In the genomic region with DNA sequence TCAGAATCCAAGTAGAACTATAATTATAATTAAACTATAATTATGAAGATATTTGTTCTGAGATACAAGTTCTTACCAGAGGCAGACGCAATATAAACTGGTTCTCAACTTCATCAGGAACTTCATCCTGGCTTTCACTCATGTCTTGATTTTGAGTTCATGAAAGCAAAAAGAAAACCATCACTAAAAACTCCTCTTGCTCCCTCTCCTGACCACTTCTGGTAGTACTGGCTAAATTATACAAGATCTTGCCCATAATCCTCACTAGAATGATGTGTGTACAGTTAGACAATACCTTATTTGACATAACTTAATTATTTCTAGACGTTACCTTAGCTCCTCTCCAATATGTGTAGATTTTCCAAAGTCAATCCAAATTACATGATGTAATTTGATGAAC, we compare ENCODE assay signal across 8 cellular contexts. TPM values are rescaled to one million over a fixed set of nuclear protein-coding genes. Genes with fewer than 3 reads are reported as not detected.
DNase-seq lines count a peak whose midpoint lies in the region; ATAC-seq, FAIRE-seq and TF ChIP-seq lines count a peak whose summit lies in the region.

No MANE protein-coding gene starts in this region.

- H3K27me3 ChIP-seq in upper lobe of left lung, result no peaks in the 10 kb centered on the region

- ATAC-seq in GM21717 (IDR thresholded peaks at IDR 0.05; ENCODE audit: unreplicated experiment) (peak; percentile 56), upper lobe of left lung (ENCODE audit: low FRiP score in 2 of 2) (peak in 1 of 2 donors; percentile 42)
- peak; percentile 37 for ATAC-seq in activated T-helper 17 cell treated with anti-CD3 and anti-CD28 coated beads, Interleukin-2, amount 50 U/mL, for 72 hours (replicated peaks)

- no peaks in the 10 kb centered on the region for H3K27me3 Mint-ChIP-seq in activated T-helper 17 cell treated with anti-CD3 and anti-CD28 coated beads, Interleukin-2, amount 50 U/mL, for 72 hours
- H3K27me3 Mint-ChIP-seq in activated T-cell treated with anti-CD3 and anti-CD28 coated beads, Interleukin-2, amount 50 U/mL, for 24 hours, result peaks cover 34% of the 10 kb centered on the region

- no peaks in the 10 kb centered on the region for H3K9me3 ChIP-seq in upper lobe of left lung

- TF ChIP-seq EP300 in upper lobe of left lung (IDR thresholded peaks at IDR 0.05), result no peak

- no peak overlapping the region for H3K4me3 ChIP-seq in upper lobe of left lung

- H3K4me1 ChIP-seq in upper lobe of left lung, result peaks cover 0 to 6% (median 0%) of the 10 kb centered on the region in 4 donors

- 2 to 9% methylated on average over 2 of the region's 2 CpGs for WGBS in upper lobe of left lung, 2 donors

- H3K4me3 Mint-ChIP-seq in activated T-helper 17 cell treated with anti-CD3 and anti-CD28 coated beads, Interleukin-2, amount 50 U/mL, for 72 hours, result no peak overlapping the region
- H3K4me3 Mint-ChIP-seq in activated T-cell treated with anti-CD3 and anti-CD28 coated beads, Interleukin-2, amount 50 U/mL, for 24 hours, result no peak overlapping the region

- H3K9me3 Mint-ChIP-seq in activated T-helper 17 cell treated with anti-CD3 and anti-CD28 coated beads, Interleukin-2, amount 50 U/mL, for 72 hours, result no peaks in the 10 kb centered on the region
- H3K9me3 Mint-ChIP-seq in activated T-cell treated with anti-CD3 and anti-CD28 coated beads, Interleukin-2, amount 50 U/mL, for 24 hours, result no peaks in the 10 kb centered on the region

- no peaks in the 10 kb centered on the region for H3K36me3 Mint-ChIP-seq in activated T-helper 17 cell treated with anti-CD3 and anti-CD28 coated beads, Interleukin-2, amount 50 U/mL, for 72 hours (ENCODE audit: low read depth)
- H3K36me3 Mint-ChIP-seq in activated T-cell treated with anti-CD3 and anti-CD28 coated beads, Interleukin-2, amount 50 U/mL, for 24 hours (ENCODE audit: low read depth), result no peaks in the 10 kb centered on the region

- H3K27ac Mint-ChIP-seq in activated T-helper 17 cell treated with anti-CD3 and anti-CD28 coated beads, Interleukin-2, amount 50 U/mL, for 72 hours, result no peak overlapping the region
- H3K27ac Mint-ChIP-seq in activated T-cell treated with anti-CD3 and anti-CD28 coated beads, Interleukin-2, amount 50 U/mL, for 24 hours, result no peak overlapping the region

- peak in 5 of 6 experiments; percentile 39 to 64 (median 51) for TF ChIP-seq CTCF in upper lobe of left lung (IDR thresholded peaks at IDR 0.05)

- no peaks in the 10 kb centered on the region for H3K36me3 ChIP-seq in upper lobe of left lung

- DNase-seq in Daoy (ENCODE audit: low read depth) (peak; percentile 19), NCI-H187 treated with DMSO at 0.1 percent for 48 hours (lab: John Stamatoyannopoulos, UW) (peak; percentile 22), upper lobe of left lung (no peak)
- no peak for DNase-seq in activated T-cell treated with anti-CD3 and anti-CD28 coated beads, Interleukin-2, amount 50 U/mL, for 24 hours
- DNase-seq in stimulated activated CD4-positive, alpha-beta T cell treated with anti-CD3 and anti-CD28 coated beads, Interleukin-4, amount 100 ng/mL, for 4 hours, result no peak

- no peak for TF ChIP-seq POLR2A in upper lobe of left lung (IDR thresholded peaks at IDR 0.05)

- FAIRE-seq in islet of Langerhans (lab: Jason Lieb, UNC), result peak; percentile 99

- no peaks in the 10 kb centered on the region for H3K4me1 Mint-ChIP-seq in activated T-helper 17 cell treated with anti-CD3 and anti-CD28 coated beads, Interleukin-2, amount 50 U/mL, for 72 hours
- no peaks in the 10 kb centered on the region for H3K4me1 Mint-ChIP-seq in activated T-cell treated with anti-CD3 and anti-CD28 coated beads, Interleukin-2, amount 50 U/mL, for 24 hours (ENCODE audit: low read depth)

- no peak overlapping the region for H3K27ac ChIP-seq in upper lobe of left lung

RNA-seq across cellular contexts. Expression of a gene that starts 3.7 kb away (rescaled TPM):
- 0.06 and 0.17 TPM in 2 replicates for total RNA-seq in Daoy (2014; rRNA removed; shearing (Covaris generic))
- under 1 TPM in 1 of 2 donors, not detected in 1; 0.11 TPM for total RNA-seq in activated T-helper 17 cell treated with anti-CD3 and anti-CD28 coated beads, Interleukin-2, amount 50 U/mL, for 72 hours
- total RNA-seq in upper lobe of left lung, result not detected

Comparison
In these comparisons a context has a peak if more than half of its experiments do, and no peak if none do; other contexts are left out.
1. DNase-seq: peak in Daoy (single experiment) and NCI-H187 treated with DMSO at 0.1 percent for 48 hours (single experiment); none in upper lobe of left lung (0 of 2), activated T-cell treated with anti-CD3 and anti-CD28 coated beads, Interleukin-2, amount 50 U/mL, for 24 hours (single experiment) and stimulated activated CD4-positive, alpha-beta T cell treated with anti-CD3 and anti-CD28 coated beads, Interleukin-4, amount 100 ng/mL, for 4 hours (0 of 2).